Comparison of ENCODE assay signal across 1 cellular context in genomic region chr17:68937890-68938514, GRCh38.
TF ChIP-seq lines count a peak whose summit lies in the region.

No MANE protein-coding gene starts in this region.

TF ChIP-seq in HepG2, 621 proteins besides CTCF, POLR2A, EP300 and RAD21 (continues in another document):
- TF ChIP-seq KDM6A (CRISPR knock-in tag; IDR thresholded peaks at IDR 0.05; ENCODE audit: low read depth): peak; percentile 86
- TF ChIP-seq, protein P1, sequence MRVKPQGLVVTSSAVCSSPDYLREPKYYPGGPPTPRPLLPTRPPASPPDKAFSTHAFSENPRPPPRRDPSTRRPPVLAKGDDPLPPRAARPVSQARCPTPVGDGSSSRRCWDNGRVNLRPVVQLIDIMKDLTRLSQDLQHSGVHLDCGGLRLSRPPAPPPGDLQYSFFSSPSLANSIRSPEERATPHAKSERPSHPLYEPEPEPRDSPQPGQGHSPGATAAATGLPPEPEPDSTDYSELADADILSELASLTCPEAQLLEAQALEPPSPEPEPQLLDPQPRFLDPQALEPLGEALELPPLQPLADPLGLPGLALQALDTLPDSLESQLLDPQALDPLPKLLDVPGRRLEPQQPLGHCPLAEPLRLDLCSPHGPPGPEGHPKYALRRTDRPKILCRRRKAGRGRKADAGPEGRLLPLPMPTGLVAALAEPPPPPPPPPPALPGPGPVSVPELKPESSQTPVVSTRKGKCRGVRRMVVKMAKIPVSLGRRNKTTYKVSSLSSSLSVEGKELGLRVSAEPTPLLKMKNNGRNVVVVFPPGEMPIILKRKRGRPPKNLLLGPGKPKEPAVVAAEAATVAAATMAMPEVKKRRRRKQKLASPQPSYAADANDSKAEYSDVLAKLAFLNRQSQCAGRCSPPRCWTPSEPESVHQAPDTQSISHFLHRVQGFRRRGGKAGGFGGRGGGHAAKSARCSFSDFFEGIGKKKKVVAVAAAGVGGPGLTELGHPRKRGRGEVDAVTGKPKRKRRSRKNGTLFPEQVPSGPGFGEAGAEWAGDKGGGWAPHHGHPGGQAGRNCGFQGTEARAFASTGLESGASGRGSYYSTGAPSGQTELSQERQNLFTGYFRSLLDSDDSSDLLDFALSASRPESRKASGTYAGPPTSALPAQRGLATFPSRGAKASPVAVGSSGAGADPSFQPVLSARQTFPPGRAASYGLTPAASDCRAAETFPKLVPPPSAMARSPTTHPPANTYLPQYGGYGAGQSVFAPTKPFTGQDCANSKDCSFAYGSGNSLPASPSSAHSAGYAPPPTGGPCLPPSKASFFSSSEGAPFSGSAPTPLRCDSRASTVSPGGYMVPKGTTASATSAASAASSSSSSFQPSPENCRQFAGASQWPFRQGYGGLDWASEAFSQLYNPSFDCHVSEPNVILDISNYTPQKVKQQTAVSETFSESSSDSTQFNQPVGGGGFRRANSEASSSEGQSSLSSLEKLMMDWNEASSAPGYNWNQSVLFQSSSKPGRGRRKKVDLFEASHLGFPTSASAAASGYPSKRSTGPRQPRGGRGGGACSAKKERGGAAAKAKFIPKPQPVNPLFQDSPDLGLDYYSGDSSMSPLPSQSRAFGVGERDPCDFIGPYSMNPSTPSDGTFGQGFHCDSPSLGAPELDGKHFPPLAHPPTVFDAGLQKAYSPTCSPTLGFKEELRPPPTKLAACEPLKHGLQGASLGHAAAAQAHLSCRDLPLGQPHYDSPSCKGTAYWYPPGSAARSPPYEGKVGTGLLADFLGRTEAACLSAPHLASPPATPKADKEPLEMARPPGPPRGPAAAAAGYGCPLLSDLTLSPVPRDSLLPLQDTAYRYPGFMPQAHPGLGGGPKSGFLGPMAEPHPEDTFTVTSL (CRISPR knock-in tag; IDR thresholded peaks at IDR 0.05; ENCODE audit: borderline replicate concordance): peak; percentile 87; the same call in 1 of the 2 replicates
- no peak for TF ChIP-seq LCORL (IDR thresholded peaks at IDR 0.05)
- peak; percentile 74 for TF ChIP-seq LCORL (CRISPR knock-in tag; IDR thresholded peaks at IDR 0.05)
- TF ChIP-seq MYC (CRISPR knock-in tag; IDR thresholded peaks at IDR 0.05; ENCODE audit: borderline replicate concordance): no peak
- TF ChIP-seq GFI1 (CRISPR knock-in tag; IDR thresholded peaks at IDR 0.05; ENCODE audit: borderline replicate concordance): 0 out of 2 replicates have a peak, but pooled peaks have one; percentile 47
- TF ChIP-seq ZKSCAN8 (CRISPR knock-in tag; IDR thresholded peaks at IDR 0.05; ENCODE audit: borderline replicate concordance): peak; percentile 36; the same call in 1 of the 2 replicates
- TF ChIP-seq, protein P2, sequence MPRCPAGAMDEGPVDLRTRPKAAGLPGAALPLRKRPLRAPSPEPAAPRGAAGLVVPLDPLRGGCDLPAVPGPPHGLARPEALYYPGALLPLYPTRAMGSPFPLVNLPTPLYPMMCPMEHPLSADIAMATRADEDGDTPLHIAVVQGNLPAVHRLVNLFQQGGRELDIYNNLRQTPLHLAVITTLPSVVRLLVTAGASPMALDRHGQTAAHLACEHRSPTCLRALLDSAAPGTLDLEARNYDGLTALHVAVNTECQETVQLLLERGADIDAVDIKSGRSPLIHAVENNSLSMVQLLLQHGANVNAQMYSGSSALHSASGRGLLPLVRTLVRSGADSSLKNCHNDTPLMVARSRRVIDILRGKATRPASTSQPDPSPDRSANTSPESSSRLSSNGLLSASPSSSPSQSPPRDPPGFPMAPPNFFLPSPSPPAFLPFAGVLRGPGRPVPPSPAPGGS (CRISPR knock-in tag; IDR thresholded peaks at IDR 0.05): no peak
- TF ChIP-seq, protein P3, sequence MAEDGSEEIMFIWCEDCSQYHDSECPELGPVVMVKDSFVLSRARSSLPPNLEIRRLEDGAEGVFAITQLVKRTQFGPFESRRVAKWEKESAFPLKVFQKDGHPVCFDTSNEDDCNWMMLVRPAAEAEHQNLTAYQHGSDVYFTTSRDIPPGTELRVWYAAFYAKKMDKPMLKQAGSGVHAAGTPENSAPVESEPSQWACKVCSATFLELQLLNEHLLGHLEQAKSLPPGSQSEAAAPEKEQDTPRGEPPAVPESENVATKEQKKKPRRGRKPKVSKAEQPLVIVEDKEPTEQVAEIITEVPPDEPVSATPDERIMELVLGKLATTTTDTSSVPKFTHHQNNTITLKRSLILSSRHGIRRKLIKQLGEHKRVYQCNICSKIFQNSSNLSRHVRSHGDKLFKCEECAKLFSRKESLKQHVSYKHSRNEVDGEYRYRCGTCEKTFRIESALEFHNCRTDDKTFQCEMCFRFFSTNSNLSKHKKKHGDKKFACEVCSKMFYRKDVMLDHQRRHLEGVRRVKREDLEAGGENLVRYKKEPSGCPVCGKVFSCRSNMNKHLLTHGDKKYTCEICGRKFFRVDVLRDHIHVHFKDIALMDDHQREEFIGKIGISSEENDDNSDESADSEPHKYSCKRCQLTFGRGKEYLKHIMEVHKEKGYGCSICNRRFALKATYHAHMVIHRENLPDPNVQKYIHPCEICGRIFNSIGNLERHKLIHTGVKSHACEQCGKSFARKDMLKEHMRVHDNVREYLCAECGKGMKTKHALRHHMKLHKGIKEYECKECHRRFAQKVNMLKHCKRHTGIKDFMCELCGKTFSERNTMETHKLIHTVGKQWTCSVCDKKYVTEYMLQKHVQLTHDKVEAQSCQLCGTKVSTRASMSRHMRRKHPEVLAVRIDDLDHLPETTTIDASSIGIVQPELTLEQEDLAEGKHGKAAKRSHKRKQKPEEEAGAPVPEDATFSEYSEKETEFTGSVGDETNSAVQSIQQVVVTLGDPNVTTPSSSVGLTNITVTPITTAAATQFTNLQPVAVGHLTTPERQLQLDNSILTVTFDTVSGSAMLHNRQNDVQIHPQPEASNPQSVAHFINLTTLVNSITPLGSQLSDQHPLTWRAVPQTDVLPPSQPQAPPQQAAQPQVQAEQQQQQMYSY (CRISPR knock-in tag; IDR thresholded peaks at IDR 0.05): peak; percentile 79
- TF ChIP-seq HOXD1 (CRISPR knock-in tag; IDR thresholded peaks at IDR 0.05): no peak
- 0 out of 2 replicates have a peak, but pooled peaks have one; percentile 40 for TF ChIP-seq ISX (CRISPR knock-in tag; conservative IDR thresholded peaks at IDR 0.05)
- TF ChIP-seq HOXA3 (CRISPR knock-in tag; IDR thresholded peaks at IDR 0.05): peak; percentile 47; the same call in 1 of the 2 replicates
- peak; percentile 37; the same call in 1 of the 2 replicates for TF ChIP-seq NCOA2 (CRISPR knock-in tag; IDR thresholded peaks at IDR 0.05)
- peak; percentile 55; the same call in 1 of the 2 replicates for TF ChIP-seq RBFOX2 (IDR thresholded peaks at IDR 0.05; ENCODE audit: low read depth, low read length)
- TF ChIP-seq ZSCAN31 (CRISPR knock-in tag; IDR thresholded peaks at IDR 0.05; ENCODE audit: low read depth): peak; percentile 74; the same call in 1 of the 2 replicates
- peak; percentile 64; the same call in 1 of the 2 replicates for TF ChIP-seq ZNF331 (CRISPR knock-in tag; IDR thresholded peaks at IDR 0.05)
- TF ChIP-seq CEBPG (CRISPR knock-in tag; IDR thresholded peaks at IDR 0.05): peak; percentile 21; the same call in 1 of the 2 replicates
- TF ChIP-seq, protein P4, sequence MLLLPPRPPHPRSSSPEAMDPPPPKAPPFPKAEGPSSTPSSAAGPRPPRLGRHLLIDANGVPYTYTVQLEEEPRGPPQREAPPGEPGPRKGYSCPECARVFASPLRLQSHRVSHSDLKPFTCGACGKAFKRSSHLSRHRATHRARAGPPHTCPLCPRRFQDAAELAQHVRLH (CRISPR knock-in tag; IDR thresholded peaks at IDR 0.05; ENCODE audit: borderline replicate concordance, low read depth): peak; percentile 43; the same call in 1 of the 2 replicates
- TF ChIP-seq, protein P5, sequence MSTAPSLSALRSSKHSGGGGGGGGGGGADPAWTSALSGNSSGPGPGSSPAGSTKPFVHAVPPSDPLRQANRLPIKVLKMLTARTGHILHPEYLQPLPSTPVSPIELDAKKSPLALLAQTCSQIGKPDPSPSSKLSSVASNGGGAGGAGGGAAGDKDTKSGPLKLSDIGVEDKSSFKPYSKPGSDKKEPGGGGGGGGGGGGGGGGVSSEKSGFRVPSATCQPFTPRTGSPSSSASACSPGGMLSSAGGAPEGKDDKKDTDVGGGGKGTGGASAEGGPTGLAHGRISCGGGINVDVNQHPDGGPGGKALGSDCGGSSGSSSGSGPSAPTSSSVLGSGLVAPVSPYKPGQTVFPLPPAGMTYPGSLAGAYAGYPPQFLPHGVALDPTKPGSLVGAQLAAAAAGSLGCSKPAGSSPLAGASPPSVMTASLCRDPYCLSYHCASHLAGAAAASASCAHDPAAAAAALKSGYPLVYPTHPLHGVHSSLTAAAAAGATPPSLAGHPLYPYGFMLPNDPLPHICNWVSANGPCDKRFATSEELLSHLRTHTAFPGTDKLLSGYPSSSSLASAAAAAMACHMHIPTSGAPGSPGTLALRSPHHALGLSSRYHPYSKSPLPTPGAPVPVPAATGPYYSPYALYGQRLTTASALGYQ (CRISPR knock-in tag; IDR thresholded peaks at IDR 0.05): peak; percentile 80
- 0 out of 2 replicates have a peak, but pooled peaks have one; percentile 12 for TF ChIP-seq ZMYM3 (CRISPR knock-in tag; IDR thresholded peaks at IDR 0.05)
- peak; percentile 95 for TF ChIP-seq HNF4A (CRISPR knock-in tag; IDR thresholded peaks at IDR 0.05)
- TF ChIP-seq NFKBIZ (CRISPR knock-in tag; IDR thresholded peaks at IDR 0.05): no peak
- no peak for TF ChIP-seq MAFG (CRISPR knock-in tag; IDR thresholded peaks at IDR 0.05)
- TF ChIP-seq, protein P6, sequence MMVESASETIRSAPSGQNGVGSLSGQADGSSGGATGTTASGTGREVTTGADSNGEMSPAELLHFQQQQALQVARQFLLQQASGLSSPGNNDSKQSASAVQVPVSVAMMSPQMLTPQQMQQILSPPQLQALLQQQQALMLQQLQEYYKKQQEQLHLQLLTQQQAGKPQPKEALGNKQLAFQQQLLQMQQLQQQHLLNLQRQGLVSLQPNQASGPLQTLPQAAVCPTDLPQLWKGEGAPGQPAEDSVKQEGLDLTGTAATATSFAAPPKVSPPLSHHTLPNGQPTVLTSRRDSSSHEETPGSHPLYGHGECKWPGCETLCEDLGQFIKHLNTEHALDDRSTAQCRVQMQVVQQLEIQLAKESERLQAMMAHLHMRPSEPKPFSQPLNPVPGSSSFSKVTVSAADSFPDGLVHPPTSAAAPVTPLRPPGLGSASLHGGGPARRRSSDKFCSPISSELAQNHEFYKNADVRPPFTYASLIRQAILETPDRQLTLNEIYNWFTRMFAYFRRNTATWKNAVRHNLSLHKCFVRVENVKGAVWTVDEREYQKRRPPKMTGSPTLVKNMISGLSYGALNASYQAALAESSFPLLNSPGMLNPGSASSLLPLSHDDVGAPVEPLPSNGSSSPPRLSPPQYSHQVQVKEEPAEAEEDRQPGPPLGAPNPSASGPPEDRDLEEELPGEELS (CRISPR knock-in tag; IDR thresholded peaks at IDR 0.05): peak; percentile 59; the same call in 1 of the 2 replicates
- TF ChIP-seq NFIC (IDR thresholded peaks at IDR 0.05; ENCODE audit: low read length): peak; percentile 26; the same call in 1 of the 2 replicates
- TF ChIP-seq ETV5 (CRISPR knock-in tag; IDR thresholded peaks at IDR 0.05; ENCODE audit: borderline replicate concordance): peak; percentile 30; the same call in 1 of the 2 replicates
- peak; percentile 71 for TF ChIP-seq BCL6 (CRISPR knock-in tag; IDR thresholded peaks at IDR 0.05)
- TF ChIP-seq HDAC1 (CRISPR knock-in tag; IDR thresholded peaks at IDR 0.05): peak; percentile 66
- TF ChIP-seq ZFY (CRISPR knock-in tag; IDR thresholded peaks at IDR 0.05): peak; percentile 21; the same call in 1 of the 2 replicates
- TF ChIP-seq ZNF549 (CRISPR knock-in tag; IDR thresholded peaks at IDR 0.05): 0 out of 2 replicates have a peak, but pooled peaks have one; percentile 24
- TF ChIP-seq SPEN (CRISPR knock-in tag; IDR thresholded peaks at IDR 0.05; ENCODE audit: low read depth): peak; percentile 41; the same call in 1 of the 2 replicates
- no peak for TF ChIP-seq NR1H2 (CRISPR knock-in tag; IDR thresholded peaks at IDR 0.05; ENCODE audit: borderline replicate concordance, low read depth)
- peak; percentile 57 for TF ChIP-seq RARA (CRISPR knock-in tag; IDR thresholded peaks at IDR 0.05)
- TF ChIP-seq, protein P7, sequence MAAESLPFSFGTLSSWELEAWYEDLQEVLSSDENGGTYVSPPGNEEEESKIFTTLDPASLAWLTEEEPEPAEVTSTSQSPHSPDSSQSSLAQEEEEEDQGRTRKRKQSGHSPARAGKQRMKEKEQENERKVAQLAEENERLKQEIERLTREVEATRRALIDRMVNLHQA (CRISPR knock-in tag; IDR thresholded peaks at IDR 0.05): no peak
- TF ChIP-seq ZSCAN29 (CRISPR knock-in tag; conservative IDR thresholded peaks at IDR 0.05): 0 out of 2 replicates have a peak, but pooled peaks have one; percentile 66
- peak; percentile 37; the same call in 1 of the 2 replicates for TF ChIP-seq SIX1 (CRISPR knock-in tag; IDR thresholded peaks at IDR 0.05; ENCODE audit: borderline replicate concordance)
- peak; percentile 56 for TF ChIP-seq ELF3 (CRISPR knock-in tag; IDR thresholded peaks at IDR 0.05)
- peak; percentile 69 for TF ChIP-seq HMG20A (CRISPR knock-in tag; IDR thresholded peaks at IDR 0.05; ENCODE audit: borderline replicate concordance)
- TF ChIP-seq, protein P8, sequence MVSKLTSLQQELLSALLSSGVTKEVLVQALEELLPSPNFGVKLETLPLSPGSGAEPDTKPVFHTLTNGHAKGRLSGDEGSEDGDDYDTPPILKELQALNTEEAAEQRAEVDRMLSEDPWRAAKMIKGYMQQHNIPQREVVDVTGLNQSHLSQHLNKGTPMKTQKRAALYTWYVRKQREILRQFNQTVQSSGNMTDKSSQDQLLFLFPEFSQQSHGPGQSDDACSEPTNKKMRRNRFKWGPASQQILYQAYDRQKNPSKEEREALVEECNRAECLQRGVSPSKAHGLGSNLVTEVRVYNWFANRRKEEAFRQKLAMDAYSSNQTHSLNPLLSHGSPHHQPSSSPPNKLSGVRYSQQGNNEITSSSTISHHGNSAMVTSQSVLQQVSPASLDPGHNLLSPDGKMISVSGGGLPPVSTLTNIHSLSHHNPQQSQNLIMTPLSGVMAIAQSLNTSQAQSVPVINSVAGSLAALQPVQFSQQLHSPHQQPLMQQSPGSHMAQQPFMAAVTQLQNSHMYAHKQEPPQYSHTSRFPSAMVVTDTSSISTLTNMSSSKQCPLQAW (CRISPR knock-in tag; IDR thresholded peaks at IDR 0.05): peak; percentile 82; the same call in 1 of the 2 replicates
- TF ChIP-seq, protein P9, sequence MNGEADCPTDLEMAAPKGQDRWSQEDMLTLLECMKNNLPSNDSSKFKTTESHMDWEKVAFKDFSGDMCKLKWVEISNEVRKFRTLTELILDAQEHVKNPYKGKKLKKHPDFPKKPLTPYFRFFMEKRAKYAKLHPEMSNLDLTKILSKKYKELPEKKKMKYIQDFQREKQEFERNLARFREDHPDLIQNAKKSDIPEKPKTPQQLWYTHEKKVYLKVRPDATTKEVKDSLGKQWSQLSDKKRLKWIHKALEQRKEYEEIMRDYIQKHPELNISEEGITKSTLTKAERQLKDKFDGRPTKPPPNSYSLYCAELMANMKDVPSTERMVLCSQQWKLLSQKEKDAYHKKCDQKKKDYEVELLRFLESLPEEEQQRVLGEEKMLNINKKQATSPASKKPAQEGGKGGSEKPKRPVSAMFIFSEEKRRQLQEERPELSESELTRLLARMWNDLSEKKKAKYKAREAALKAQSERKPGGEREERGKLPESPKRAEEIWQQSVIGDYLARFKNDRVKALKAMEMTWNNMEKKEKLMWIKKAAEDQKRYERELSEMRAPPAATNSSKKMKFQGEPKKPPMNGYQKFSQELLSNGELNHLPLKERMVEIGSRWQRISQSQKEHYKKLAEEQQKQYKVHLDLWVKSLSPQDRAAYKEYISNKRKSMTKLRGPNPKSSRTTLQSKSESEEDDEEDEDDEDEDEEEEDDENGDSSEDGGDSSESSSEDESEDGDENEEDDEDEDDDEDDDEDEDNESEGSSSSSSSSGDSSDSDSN (CRISPR knock-in tag; IDR thresholded peaks at IDR 0.05): no peak
